Comparison of ENCODE assay signal across 16 cellular contexts in the genomic region with DNA sequence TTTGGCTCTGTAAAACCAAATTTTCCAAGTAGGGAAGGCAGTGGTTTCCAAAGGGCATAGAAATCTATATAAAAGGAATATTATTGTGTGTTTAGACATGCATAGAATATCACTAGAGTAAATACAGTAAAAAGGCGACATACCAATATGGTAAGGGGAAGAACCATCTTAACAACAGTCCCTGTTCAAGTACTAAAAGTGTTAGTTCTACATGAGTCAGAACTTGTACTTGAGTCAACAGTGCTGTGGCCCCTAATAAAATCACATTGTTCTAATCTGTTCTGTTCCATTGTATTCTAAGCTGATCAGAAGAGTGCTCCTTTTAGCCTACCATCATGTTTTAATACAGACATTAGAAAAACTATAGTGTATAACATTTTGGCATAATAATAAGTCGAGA. TPM values are rescaled to one million over a fixed set of nuclear protein-coding genes. Genes with fewer than 3 reads are reported as not detected.
DNase-seq lines count a peak whose midpoint lies in the region; ATAC-seq lines count a peak whose summit lies in the region.
"Had no signal": no experiment of that assay in that cellular context is flagged by ENCODE, and none has a peak within 500 bp of the region (broad histone marks: within the 10 kb centered on the region; RNA-seq: fewer than 3 reads in every experiment).

No MANE protein-coding gene starts in this region.

- H3K4me3 Mint-ChIP-seq in activated T-cell treated with anti-CD3 and anti-CD28 coated beads, Interleukin-2, amount 50 U/mL, for 4 hours: no peak overlapping the region
- no peak overlapping the region for H3K4me3 Mint-ChIP-seq in stimulated activated memory B cell treated with anti-CD40 and anti-IgM and Interleukin-4, amounts not matched to agents 10 μg/mL and 1 μg/mL and 100 μg/mL, for 72 hours
- H3K4me3 Mint-ChIP-seq: activated naive CD4-positive, alpha-beta T cell treated with anti-CD3 and anti-CD28 coated beads, Interleukin-2, amount 50 U/mL, for 24 hours; immature natural killer cell; neural crest cell; type B pancreatic cell; WTC11 had no signal

- H3K36me3 Mint-ChIP-seq in activated T-cell treated with anti-CD3 and anti-CD28 coated beads, Interleukin-2, amount 50 U/mL, for 4 hours (ENCODE audit: insufficient read depth): peaks cover 34% of the 10 kb centered on the region
- peaks cover 19% of the 10 kb centered on the region for H3K36me3 Mint-ChIP-seq in stimulated activated memory B cell treated with anti-CD40 and anti-IgM and Interleukin-4, amounts not matched to agents 10 μg/mL and 1 μg/mL and 100 μg/mL, for 72 hours
- H3K36me3 Mint-ChIP-seq: WTC11 had no signal

- no peak for DNase-seq in activated T-cell treated with anti-CD3 and anti-CD28 coated beads, Interleukin-2, amount 50 U/mL, for 4 hours
- DNase-seq in activated T-cell treated with anti-CD3 and anti-CD28 coated beads for 4 hours (no peak), mesenteric fat pad (ENCODE audit: low spot score) (no peak), SHP77 (lab: John Stamatoyannopoulos, UW) (no peak)
- DNase-seq in stimulated activated CD4-positive, alpha-beta T cell treated with anti-CD3 and anti-CD28 coated beads, Interleukin-2, amount 100 ng/mL, for 48 hours: no peak
- DNase-seq: GDM1; immature natural killer cell; NCI-H2107; stimulated activated CD4-positive, alpha-beta T cell treated with anti-CD3 and anti-CD28 coated beads, Interleukin-4, amount 100 ng/mL, for 24 hours had no signal

- peak overlapping the region; percentile 18 for H3K27ac Mint-ChIP-seq in stimulated activated memory B cell treated with anti-CD40 and anti-IgM and Interleukin-4, amounts not matched to agents 10 μg/mL and 1 μg/mL and 100 μg/mL, for 72 hours
- H3K27ac Mint-ChIP-seq: activated naive CD4-positive, alpha-beta T cell treated with anti-CD3 and anti-CD28 coated beads, Interleukin-2, amount 50 U/mL, for 24 hours; immature natural killer cell; type B pancreatic cell; WTC11 had no signal

- H3K4me1 Mint-ChIP-seq in activated T-cell treated with anti-CD3 and anti-CD28 coated beads, Interleukin-2, amount 50 U/mL, for 4 hours (ENCODE audit: low read depth): peaks cover 3% of the 10 kb centered on the region
- H3K4me1 Mint-ChIP-seq in stimulated activated memory B cell treated with anti-CD40 and anti-IgM and Interleukin-4, amounts not matched to agents 10 μg/mL and 1 μg/mL and 100 μg/mL, for 72 hours: peaks cover 38% of the 10 kb centered on the region
- H3K4me1 Mint-ChIP-seq: immature natural killer cell, neural crest cell, WTC11 had no signal

- peak; percentile 52 to 57 for ATAC-seq in activated T-cell treated with anti-CD3 and anti-CD28 coated beads, Interleukin-2, amount 50 U/mL, for 4 hours
- peak; percentile 75 for ATAC-seq in GM21786 (IDR thresholded peaks at IDR 0.05; ENCODE audit: unreplicated experiment)
- peak; percentile 32 for ATAC-seq in HG03469 (IDR thresholded peaks at IDR 0.05; ENCODE audit: unreplicated experiment)
- ATAC-seq in stimulated activated memory B cell treated with anti-CD40 and anti-IgM and Interleukin-4, amounts not matched to agents 10 μg/mL and 1 μg/mL and 100 μg/mL, for 72 hours: peak; percentile 82
- ATAC-seq: WTC11 had no signal

- no peaks in the 10 kb centered on the region for H3K27me3 Mint-ChIP-seq in activated T-cell treated with anti-CD3 and anti-CD28 coated beads, Interleukin-2, amount 50 U/mL, for 4 hours (ENCODE audit: low read depth)
- no peaks in the 10 kb centered on the region for H3K27me3 Mint-ChIP-seq in stimulated activated memory B cell treated with anti-CD40 and anti-IgM and Interleukin-4, amounts not matched to agents 10 μg/mL and 1 μg/mL and 100 μg/mL, for 72 hours
- H3K27me3 Mint-ChIP-seq: activated naive CD4-positive, alpha-beta T cell treated with anti-CD3 and anti-CD28 coated beads, Interleukin-2, amount 50 U/mL, for 24 hours; type B pancreatic cell had no signal

- H3K9me3 Mint-ChIP-seq in activated T-cell treated with anti-CD3 and anti-CD28 coated beads, Interleukin-2, amount 50 U/mL, for 4 hours: no peaks in the 10 kb centered on the region
- no peaks in the 10 kb centered on the region for H3K9me3 Mint-ChIP-seq in stimulated activated memory B cell treated with anti-CD40 and anti-IgM and Interleukin-4, amounts not matched to agents 10 μg/mL and 1 μg/mL and 100 μg/mL, for 72 hours
- H3K9me3 Mint-ChIP-seq: activated naive CD4-positive, alpha-beta T cell treated with anti-CD3 and anti-CD28 coated beads, Interleukin-2, amount 50 U/mL, for 24 hours; immature natural killer cell; neural crest cell; type B pancreatic cell; WTC11 had no signal

RNA-seq across cellular contexts. Expression of a gene that starts 36.1 kb away (rescaled TPM):
- total RNA-seq in activated T-cell treated with anti-CD3 and anti-CD28 coated beads, Interleukin-2, amount 50 U/mL, for 4 hours: 1 to 10 TPM; 1.3 to 2.9 (median 1.7) TPM
- 17.1 TPM for total RNA-seq in mesenteric fat pad

Comparison
In these comparisons a context has a peak if more than half of its experiments do, and no peak if none do; other contexts are left out.
1. ATAC-seq: peak in every context shown above with its lines; median percentile 82 in stimulated activated memory B cell treated with anti-CD40 and anti-IgM and Interleukin-4, amounts not matched to agents 10 μg/mL and 1 μg/mL and 100 μg/mL, for 72 hours; 75 in GM21786; 54 in activated T-cell treated with anti-CD3 and anti-CD28 coated beads, Interleukin-2, amount 50 U/mL, for 4 hours; 32 in HG03469.